In genomic region chr7:21355406-21355874, GRCh38 we compare ENCODE assay signal across 1 cellular context.
A peak's percentile ranks its signal among the peaks of the same experiment; 100 is the strongest.
TF ChIP-seq lines count a peak whose summit lies in the region.

No MANE protein-coding gene starts in this region.

TF ChIP-seq in GM12878, 131 proteins besides CTCF, POLR2A, EP300 and RAD21 (continued from another document and continues in another):
- TF ChIP-seq ZBTB11 (CRISPR knock-in tag; IDR thresholded peaks at IDR 0.05) (no peak), STAT3 (IDR thresholded peaks at IDR 0.05; ENCODE audit: low read depth, low read length) (no peak), JUNB (IDR thresholded peaks at IDR 0.05) (peak; percentile 80), SMC3 (IDR thresholded peaks at IDR 0.05; ENCODE audit: borderline replicate concordance, low read length) (no peak; the same call in 1 of the 2 replicates), SIN3A (IDR thresholded peaks at IDR 0.05; ENCODE audit: low read depth, low read length) (no peak), ZNF217 (IDR thresholded peaks at IDR 0.05) (peak; percentile 66), ZBTB40 (IDR thresholded peaks at IDR 0.05; ENCODE audit: borderline replicate concordance) (no peak), SP1 (IDR thresholded peaks at IDR 0.05; ENCODE audit: low read depth, low read length) (peak; percentile 70), BRCA1 (IDR thresholded peaks at IDR 0.05; ENCODE audit: low read depth, low read length) (no peak), SPI1 (IDR thresholded peaks at IDR 0.05; ENCODE audit: borderline replicate concordance, insufficient read depth, low read depth, low read length) (peak; percentile 99), BHLHE40 (IDR thresholded peaks at IDR 0.05; ENCODE audit: borderline replicate concordance in 1 of 2, low read depth in 2 of 2, low read length in 1 of 2) (peak; percentile 79 to 80), NFXL1 (IDR thresholded peaks at IDR 0.05; ENCODE audit: borderline replicate concordance) (no peak), IRF5 (IDR thresholded peaks at IDR 0.05; ENCODE audit: borderline replicate concordance) (no peak), MEF2A (IDR thresholded peaks at IDR 0.05; ENCODE audit: insufficient read depth, low read depth, low read length) (peak; percentile 79; the same call in 1 of the 2 replicates), CBX5 (IDR thresholded peaks at IDR 0.05; ENCODE audit: low read depth) (peak; percentile 77; the same call in 1 of the 2 replicates), MTA2 (IDR thresholded peaks at IDR 0.05; ENCODE audit: low read depth) (peak; percentile 97), FOXK2 (IDR thresholded peaks at IDR 0.05) (no peak), WRNIP1 (IDR thresholded peaks at IDR 0.05; ENCODE audit: borderline replicate concordance, low read depth, low read length) (no peak), HDAC2 (IDR thresholded peaks at IDR 0.05) (no peak), PKNOX1 (IDR thresholded peaks at IDR 0.05) (peak; percentile 69; the same call in 1 of the 2 replicates), POLR2AphosphoS5 (IDR thresholded peaks at IDR 0.05; ENCODE audit: low read length) (no peak; the same call in 1 of the 2 replicates), ZNF592 (IDR thresholded peaks at IDR 0.05) (no peak), NFYA (IDR thresholded peaks at IDR 0.05; ENCODE audit: borderline replicate concordance, low read depth, low read length) (no peak)
- TF ChIP-seq, protein P1, sequence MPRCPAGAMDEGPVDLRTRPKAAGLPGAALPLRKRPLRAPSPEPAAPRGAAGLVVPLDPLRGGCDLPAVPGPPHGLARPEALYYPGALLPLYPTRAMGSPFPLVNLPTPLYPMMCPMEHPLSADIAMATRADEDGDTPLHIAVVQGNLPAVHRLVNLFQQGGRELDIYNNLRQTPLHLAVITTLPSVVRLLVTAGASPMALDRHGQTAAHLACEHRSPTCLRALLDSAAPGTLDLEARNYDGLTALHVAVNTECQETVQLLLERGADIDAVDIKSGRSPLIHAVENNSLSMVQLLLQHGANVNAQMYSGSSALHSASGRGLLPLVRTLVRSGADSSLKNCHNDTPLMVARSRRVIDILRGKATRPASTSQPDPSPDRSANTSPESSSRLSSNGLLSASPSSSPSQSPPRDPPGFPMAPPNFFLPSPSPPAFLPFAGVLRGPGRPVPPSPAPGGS (IDR thresholded peaks at IDR 0.05; ENCODE audit: borderline replicate concordance, insufficient read depth, low read depth, low read length, poor library complexity, severe bottlenecking) = peak; percentile 83
- TF ChIP-seq, protein P2, sequence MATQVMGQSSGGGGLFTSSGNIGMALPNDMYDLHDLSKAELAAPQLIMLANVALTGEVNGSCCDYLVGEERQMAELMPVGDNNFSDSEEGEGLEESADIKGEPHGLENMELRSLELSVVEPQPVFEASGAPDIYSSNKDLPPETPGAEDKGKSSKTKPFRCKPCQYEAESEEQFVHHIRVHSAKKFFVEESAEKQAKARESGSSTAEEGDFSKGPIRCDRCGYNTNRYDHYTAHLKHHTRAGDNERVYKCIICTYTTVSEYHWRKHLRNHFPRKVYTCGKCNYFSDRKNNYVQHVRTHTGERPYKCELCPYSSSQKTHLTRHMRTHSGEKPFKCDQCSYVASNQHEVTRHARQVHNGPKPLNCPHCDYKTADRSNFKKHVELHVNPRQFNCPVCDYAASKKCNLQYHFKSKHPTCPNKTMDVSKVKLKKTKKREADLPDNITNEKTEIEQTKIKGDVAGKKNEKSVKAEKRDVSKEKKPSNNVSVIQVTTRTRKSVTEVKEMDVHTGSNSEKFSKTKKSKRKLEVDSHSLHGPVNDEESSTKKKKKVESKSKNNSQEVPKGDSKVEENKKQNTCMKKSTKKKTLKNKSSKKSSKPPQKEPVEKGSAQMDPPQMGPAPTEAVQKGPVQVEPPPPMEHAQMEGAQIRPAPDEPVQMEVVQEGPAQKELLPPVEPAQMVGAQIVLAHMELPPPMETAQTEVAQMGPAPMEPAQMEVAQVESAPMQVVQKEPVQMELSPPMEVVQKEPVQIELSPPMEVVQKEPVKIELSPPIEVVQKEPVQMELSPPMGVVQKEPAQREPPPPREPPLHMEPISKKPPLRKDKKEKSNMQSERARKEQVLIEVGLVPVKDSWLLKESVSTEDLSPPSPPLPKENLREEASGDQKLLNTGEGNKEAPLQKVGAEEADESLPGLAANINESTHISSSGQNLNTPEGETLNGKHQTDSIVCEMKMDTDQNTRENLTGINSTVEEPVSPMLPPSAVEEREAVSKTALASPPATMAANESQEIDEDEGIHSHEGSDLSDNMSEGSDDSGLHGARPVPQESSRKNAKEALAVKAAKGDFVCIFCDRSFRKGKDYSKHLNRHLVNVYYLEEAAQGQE (IDR thresholded peaks at IDR 0.05; ENCODE audit: low read depth, low read length) = no peak
- TF ChIP-seq, protein P3, sequence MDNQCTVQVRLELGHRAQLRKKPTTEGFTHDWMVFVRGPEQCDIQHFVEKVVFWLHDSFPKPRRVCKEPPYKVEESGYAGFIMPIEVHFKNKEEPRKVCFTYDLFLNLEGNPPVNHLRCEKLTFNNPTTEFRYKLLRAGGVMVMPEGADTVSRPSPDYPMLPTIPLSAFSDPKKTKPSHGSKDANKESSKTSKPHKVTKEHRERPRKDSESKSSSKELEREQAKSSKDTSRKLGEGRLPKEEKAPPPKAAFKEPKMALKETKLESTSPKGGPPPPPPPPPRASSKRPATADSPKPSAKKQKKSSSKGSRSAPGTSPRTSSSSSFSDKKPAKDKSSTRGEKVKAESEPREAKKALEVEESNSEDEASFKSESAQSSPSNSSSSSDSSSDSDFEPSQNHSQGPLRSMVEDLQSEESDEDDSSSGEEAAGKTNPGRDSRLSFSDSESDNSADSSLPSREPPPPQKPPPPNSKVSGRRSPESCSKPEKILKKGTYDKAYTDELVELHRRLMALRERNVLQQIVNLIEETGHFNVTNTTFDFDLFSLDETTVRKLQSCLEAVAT (IDR thresholded peaks at IDR 0.05) = peak; percentile 94
- TF ChIP-seq, protein P4, sequence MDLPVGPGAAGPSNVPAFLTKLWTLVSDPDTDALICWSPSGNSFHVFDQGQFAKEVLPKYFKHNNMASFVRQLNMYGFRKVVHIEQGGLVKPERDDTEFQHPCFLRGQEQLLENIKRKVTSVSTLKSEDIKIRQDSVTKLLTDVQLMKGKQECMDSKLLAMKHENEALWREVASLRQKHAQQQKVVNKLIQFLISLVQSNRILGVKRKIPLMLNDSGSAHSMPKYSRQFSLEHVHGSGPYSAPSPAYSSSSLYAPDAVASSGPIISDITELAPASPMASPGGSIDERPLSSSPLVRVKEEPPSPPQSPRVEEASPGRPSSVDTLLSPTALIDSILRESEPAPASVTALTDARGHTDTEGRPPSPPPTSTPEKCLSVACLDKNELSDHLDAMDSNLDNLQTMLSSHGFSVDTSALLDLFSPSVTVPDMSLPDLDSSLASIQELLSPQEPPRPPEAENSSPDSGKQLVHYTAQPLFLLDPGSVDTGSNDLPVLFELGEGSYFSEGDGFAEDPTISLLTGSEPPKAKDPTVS (IDR thresholded peaks at IDR 0.05; ENCODE audit: low read depth, low read length) = no peak
